ENCODE assay signal across 21 cellular contexts in the genomic region with DNA sequence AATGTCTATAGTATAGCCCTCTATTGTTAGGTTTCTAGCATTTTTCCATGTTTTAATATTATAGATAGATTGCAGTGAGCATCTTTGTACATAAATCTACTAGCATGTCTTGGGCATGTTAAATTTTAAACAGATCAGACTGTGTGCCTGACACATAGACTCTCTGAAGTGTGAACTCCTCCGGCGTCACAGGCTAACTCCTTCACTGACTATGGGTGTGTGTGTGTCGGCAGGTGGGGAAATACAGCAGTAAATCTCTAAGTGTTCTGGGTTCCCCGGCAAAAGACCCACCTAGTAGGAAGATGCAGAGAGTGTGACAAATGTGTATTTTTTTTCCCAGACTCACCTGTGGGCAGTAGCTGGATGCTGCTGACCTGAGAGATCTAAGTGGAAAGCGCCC. TPM values are rescaled to one million over a fixed set of nuclear protein-coding genes. Genes with fewer than 3 reads are reported as not detected.
DNase-seq lines count a peak whose midpoint lies in the region; ATAC-seq, FAIRE-seq and TF ChIP-seq lines count a peak whose summit lies in the region.
"Had no signal": no experiment of that assay in that cellular context is flagged by ENCODE, and none has a peak within 500 bp of the region (broad histone marks: within the 10 kb centered on the region; RNA-seq: fewer than 3 reads in every experiment).

No MANE protein-coding gene starts in this region.

- no peak overlapping the region for H2AFZ ChIP-seq in endothelial cell of umbilical vein (ENCODE audit: low read depth, low read length)

- no TSS peak for BruUV-seq in endothelial cell of umbilical vein (replicated peaks; lab: Mats Ljungman, UMichigan)

- H4K20me1 ChIP-seq in endothelial cell of umbilical vein (replicated peaks; ENCODE audit: control insufficient read depth, extremely low read depth, insufficient read depth, low read length): no peaks in the 10 kb centered on the region
- H4K20me1 ChIP-seq: BLaER1 had no signal

- H3K27ac ChIP-seq in angular gyrus (ENCODE audit: low read depth, low read length) (peak overlapping the region; percentile 2), endothelial cell of umbilical vein (ENCODE audit: insufficient read depth, low read depth, low read length) (peak overlapping the region; percentile 100), lung (ENCODE audit: low read depth in 1 of 2, low read length in 1 of 2) (peak overlapping the region; percentile 80 to 81), spleen (peak overlapping the region in 5 of 8 donors; percentile 67 to 83 (median 77)), kidney (ENCODE audit: low read depth in 2 of 2, low read length in 2 of 2) (no peak overlapping the region)
- H3K27ac ChIP-seq: BLaER1, ovary had no signal

- 76 to 84% methylated on average over 5 of the region's 5 CpGs for WGBS in lung, 2 donors
- WGBS in spleen, 5 donors: 86 to 96% (median 95%) methylated on average over 5 of the region's 5 CpGs

- ATAC-seq in lung (ENCODE audit: insufficient read depth, low FRiP score) (no peak), HG02970 (IDR thresholded peaks at IDR 0.05; ENCODE audit: low FRiP score, unreplicated experiment) (no peak)
- ATAC-seq: left lung had no signal

- H3K9me3 ChIP-seq in endothelial cell of umbilical vein (replicated peaks; ENCODE audit: control insufficient read depth, insufficient read depth, low read length) (no peaks in the 10 kb centered on the region), lung (ENCODE audit: control insufficient read depth in 2 of 2, insufficient read depth in 1 of 2, low read length in 1 of 2) (no peaks in the 10 kb centered on the region), spleen (no peaks in the 10 kb centered on the region), kidney (ENCODE audit: control insufficient read depth in 1 of 2, low read length in 2 of 2) (no peaks in the 10 kb centered on the region)
- H3K9me3 ChIP-seq: ascending aorta, BLaER1, left lung, ovary had no signal

- TF ChIP-seq CTCF in endothelial cell of umbilical vein (IDR thresholded peaks at IDR 0.05; ENCODE audit: extremely low read depth in 1 of 2, insufficient read depth in 1 of 2, low read depth in 1 of 2, low read length in 2 of 2) (no peak), lung (IDR thresholded peaks at IDR 0.05; ENCODE audit: control extremely low read depth, extremely low read depth) (no peak), spleen (IDR thresholded peaks at IDR 0.05 in 8 of 11, conservative IDR thresholded peaks at IDR 0.05 in 3 of 11) (no peak), kidney (IDR thresholded peaks at IDR 0.05; ENCODE audit: borderline replicate concordance, extremely low read depth, insufficient read depth) (no peak)

- peaks cover 57% of the 10 kb centered on the region for H3K79me2 ChIP-seq in endothelial cell of umbilical vein (ENCODE audit: control insufficient read depth, insufficient read depth, low read length)

- peaks cover 11 to 31% of the 10 kb centered on the region in 2 experiments for H3K36me3 ChIP-seq in endothelial cell of umbilical vein (ENCODE audit: control insufficient read depth in 2 of 2, extremely low read depth in 1 of 2, insufficient read depth in 2 of 2, low read length in 2 of 2)
- H3K36me3 ChIP-seq in lung (ENCODE audit: control insufficient read depth in 2 of 2, insufficient read depth in 2 of 2, low read length in 2 of 2): no peaks in the 10 kb centered on the region
- no peaks in the 10 kb centered on the region for H3K36me3 ChIP-seq in spleen
- H3K36me3 ChIP-seq in kidney (ENCODE audit: control insufficient read depth in 1 of 2, insufficient read depth in 2 of 2, low read length in 2 of 2): no peaks in the 10 kb centered on the region
- H3K36me3 ChIP-seq: ascending aorta, BLaER1, left lung, ovary had no signal

- H3K9me1 ChIP-seq in endothelial cell of umbilical vein (replicated peaks; ENCODE audit: control insufficient read depth, extremely low read depth, insufficient read depth, low read length): no peaks in the 10 kb centered on the region

- POLR2A ChIA-PET in endothelial cell of umbilical vein (lab: Charles Lee): interaction anchor here (2.0 kb wide), 1 partner anchor 45 kb away, joined by 5 read pairs; no protein-coding TSS in a partner anchor

- H3K4me2 ChIP-seq in endothelial cell of umbilical vein (ENCODE audit: insufficient read depth, low read length): peak overlapping the region; percentile 89
- H3K4me2 ChIP-seq: BLaER1 had no signal

- no peak for TF ChIP-seq POLR2A in endothelial cell of umbilical vein (IDR thresholded peaks at IDR 0.05; ENCODE audit: low read depth, low read length)
- TF ChIP-seq POLR2A in spleen (IDR thresholded peaks at IDR 0.05): no peak

- H3K4me1 ChIP-seq in endothelial cell of umbilical vein (ENCODE audit: control insufficient read depth, extremely low read depth, insufficient read depth, low read length): peaks cover 65% of the 10 kb centered on the region
- peaks cover 0 to 3% of the 10 kb centered on the region in 2 donors for H3K4me1 ChIP-seq in lung (ENCODE audit: control insufficient read depth in 2 of 2, insufficient read depth in 2 of 2, low read length in 2 of 2)
- peaks cover 0 to 20% (median 12%) of the 10 kb centered on the region in 6 donors for H3K4me1 ChIP-seq in spleen
- H3K4me1 ChIP-seq in kidney (ENCODE audit: control insufficient read depth in 1 of 2, insufficient read depth in 1 of 2, low read depth in 1 of 2, low read length in 2 of 2): peaks cover 0 to 7% of the 10 kb centered on the region in 2 donors
- H3K4me1 ChIP-seq: ascending aorta, BLaER1, left lung had no signal

- CTCF ChIA-PET in endothelial cell of umbilical vein (lab: Charles Lee): no interaction called here

- H3K9ac ChIP-seq in endothelial cell of umbilical vein (replicated peaks; ENCODE audit: extremely low read depth, insufficient read depth, low read length) (peak overlapping the region; percentile 99), kidney (ENCODE audit: low read length in 2 of 2) (no peak overlapping the region)
- H3K9ac ChIP-seq: BLaER1 had no signal

- dilution Hi-C loops in endothelial cell of umbilical vein (cut with MboI; ENCODE audit: extremely low pct_ligation_motif_present, low sequenced_read_pairs): no loop called here

- intact Hi-C loops in endothelial cell of umbilical vein (cut with micrococcal nuclease): no loop called here
- intact Hi-C loops in spleen (cut with DNase I; ENCODE audit: low total_unique reads): loop anchor here (5.0 kb wide), 1 partner anchor 60 kb away; no protein-coding TSS in a partner anchor
- intact Hi-C loops in kidney (cut with DNase I): no loop called here

- peak overlapping the region; percentile 7 to 93 (median 79) for H3K4me3 ChIP-seq in endothelial cell of umbilical vein (replicated peaks in 1 of 3; ENCODE audit: insufficient read depth in 1 of 3, low read depth in 1 of 3, low read length in 3 of 3)
- peak overlapping the region; percentile 58 for H3K4me3 ChIP-seq in lung
- H3K4me3 ChIP-seq in spleen: peak overlapping the region in 5 of 8 donors; percentile 30 to 64 (median 40)
- no peak overlapping the region for H3K4me3 ChIP-seq in kidney (ENCODE audit: low read length in 2 of 2)
- H3K4me3 ChIP-seq: BLaER1, ovary had no signal

- H3K27me3 ChIP-seq in endothelial cell of umbilical vein (ENCODE audit: control insufficient read depth in 2 of 2, insufficient read depth in 2 of 2, low read length in 2 of 2) (no peaks in the 10 kb centered on the region), lung (ENCODE audit: control insufficient read depth, insufficient read depth) (no peaks in the 10 kb centered on the region), spleen (replicated peaks in 1 of 7) (no peaks in the 10 kb centered on the region)
- H3K27me3 ChIP-seq: ascending aorta, BLaER1, left lung, ovary had no signal

- DNase-seq in endothelial cell of umbilical vein (ENCODE audit: low read depth, low spot score) (no peak), lung (ENCODE audit: low spot score) (no peak), spleen (no peak), kidney (no peak), NCI-H1105 treated with DMSO at 0.1 percent for 48 hours (lab: John Stamatoyannopoulos, UW) (no peak), cerebellar cortex (ENCODE audit: low spot score) (no peak)
- DNase-seq: activated T-cell treated with anti-CD3 and anti-CD28 coated beads for 4 hours; cerebellar nuclear complex; DMS53; left lung; NCI-H1048; NCI-H1694 treated with DMSO at 0.1 percent for 48 hours; NCI-H2171; NCI-H510A; ovary; stimulated activated CD4-positive, alpha-beta T cell treated with anti-CD3 and anti-CD28 coated beads, Interleukin-1b, Interleukin-23, amount 100 ng/mL, for 48 hours had no signal

- FAIRE-seq in endothelial cell of umbilical vein (lab: Jason Lieb, UNC) (no peak), kidney (lab: Jason Lieb, UNC) (no peak)
- FAIRE-seq: H1 had no signal

TF ChIP-seq in endothelial cell of umbilical vein, 7 proteins besides CTCF, POLR2A, EP300 and RAD21:
- TF ChIP-seq GATA2 (IDR thresholded peaks at IDR 0.05; ENCODE audit: insufficient read depth, insufficient read length, low read depth, low read length): no peak

RNA-seq across cellular contexts. Expression of a gene that starts 2.3 kb away (rescaled TPM):
- total RNA-seq in endothelial cell of umbilical vein (1,882 and 2,328 TPM in 2 replicates), lung (100 to 1,000 TPM; 272 to 285 TPM), spleen (100 to 1,000 TPM; 272 to 957 (median 395) TPM), kidney (183 TPM)
- polyA plus RNA-seq in endothelial cell of umbilical vein (1,041 and 1,132 TPM in 2 replicates), lung (100 to 1,000 TPM in 1 of 2 donors, 10 to 100 TPM in 1; 65.6 to 226 TPM), spleen (10 to 100 TPM; 12.9 to 38.6 (median 15.5) TPM), kidney (ENCODE audit: insufficient read depth, low read depth, low replicate concordance) (9.6 TPM)
- 1,164 and 1,406 TPM in 2 replicates for polyA plus RNA-seq in endothelial cell of umbilical vein (2011; cell fraction: cytosol; rRNA removed)
- 1,241 and 1,484 TPM in 2 replicates for polyA plus RNA-seq in endothelial cell of umbilical vein (2011; cell fraction: nucleus; rRNA removed)
- 546 and 824 TPM in 2 replicates for polyA plus RNA-seq in endothelial cell of umbilical vein (2012)
- 2,231 and 2,679 TPM in 2 replicates for polyA minus RNA-seq in endothelial cell of umbilical vein
- not detected for polyA minus RNA-seq in endothelial cell of umbilical vein (2011; cell fraction: cytosol; rRNA and poly(A)+ RNA removed)
- 1,538 and 1,756 TPM in 2 replicates for polyA minus RNA-seq in endothelial cell of umbilical vein (2011; cell fraction: nucleus; rRNA and poly(A)+ RNA removed)

Comparison
In these comparisons a context has a peak if more than half of its experiments do, and no peak if none do; other contexts are left out.
1. H3K27ac ChIP-seq: peak in angular gyrus (single experiment), endothelial cell of umbilical vein (single experiment), lung (2 of 2) and spleen (5 of 8); none in kidney (0 of 2).
2. H3K4me3 ChIP-seq: peak in endothelial cell of umbilical vein (3 of 3), lung (single experiment) and spleen (5 of 8); none in kidney (0 of 2).